Comparison of ENCODE assay signal across 2 cellular contexts in the genomic region with DNA sequence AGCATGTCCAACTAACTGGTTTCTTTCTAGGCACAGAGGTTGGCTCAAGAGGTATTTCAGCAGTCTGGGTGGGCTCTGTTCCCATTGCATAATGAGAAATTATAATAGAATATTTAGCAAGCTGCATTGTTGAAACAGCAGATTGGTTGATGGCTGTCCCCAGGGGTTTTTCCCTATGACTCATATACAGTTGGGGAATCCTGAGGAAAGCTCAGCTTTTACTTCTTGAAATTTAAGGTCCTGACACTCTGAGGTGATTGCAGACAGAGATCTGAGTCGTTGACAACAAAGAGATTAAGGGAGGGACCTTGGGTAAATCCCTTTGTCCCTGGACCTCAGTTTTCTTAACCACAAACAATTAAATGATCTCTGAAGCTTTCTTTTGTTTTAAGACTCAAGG.
TF ChIP-seq lines count a peak whose summit lies in the region.

No MANE protein-coding gene starts in this region.

TF ChIP-seq in GM12878, 131 proteins besides CTCF, POLR2A, EP300 and RAD21 (continued from another document and continues in another):
- TF ChIP-seq, protein P1, sequence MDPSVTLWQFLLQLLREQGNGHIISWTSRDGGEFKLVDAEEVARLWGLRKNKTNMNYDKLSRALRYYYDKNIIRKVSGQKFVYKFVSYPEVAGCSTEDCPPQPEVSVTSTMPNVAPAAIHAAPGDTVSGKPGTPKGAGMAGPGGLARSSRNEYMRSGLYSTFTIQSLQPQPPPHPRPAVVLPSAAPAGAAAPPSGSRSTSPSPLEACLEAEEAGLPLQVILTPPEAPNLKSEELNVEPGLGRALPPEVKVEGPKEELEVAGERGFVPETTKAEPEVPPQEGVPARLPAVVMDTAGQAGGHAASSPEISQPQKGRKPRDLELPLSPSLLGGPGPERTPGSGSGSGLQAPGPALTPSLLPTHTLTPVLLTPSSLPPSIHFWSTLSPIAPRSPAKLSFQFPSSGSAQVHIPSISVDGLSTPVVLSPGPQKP (IDR thresholded peaks at IDR 0.05; ENCODE audit: low read depth, low read length) = no peak
- TF ChIP-seq SMC3 (IDR thresholded peaks at IDR 0.05; ENCODE audit: borderline replicate concordance, low read length) (no peak), SIX5 (IDR thresholded peaks at IDR 0.05; ENCODE audit: low read depth, low read length, severe bottlenecking) (no peak), CBX5 (IDR thresholded peaks at IDR 0.05; ENCODE audit: low read depth) (no peak), ZNF274 (IDR thresholded peaks at IDR 0.05; ENCODE audit: insufficient read depth, insufficient read length) (no peak), NFYA (IDR thresholded peaks at IDR 0.05; ENCODE audit: borderline replicate concordance, low read depth, low read length) (no peak), RFX5 (IDR thresholded peaks at IDR 0.05; ENCODE audit: low read depth, low read length) (no peak), NR2C1 (IDR thresholded peaks at IDR 0.05) (no peak), KDM1A (IDR thresholded peaks at IDR 0.05; ENCODE audit: borderline replicate concordance) (no peak), RELA (IDR thresholded peaks at IDR 0.05; ENCODE audit: borderline replicate concordance, partially characterized antibody) (peak; percentile 29), RCOR1 (conservative IDR thresholded peaks at IDR 0.05; ENCODE audit: low read depth, low read length) (no peak), WRNIP1 (IDR thresholded peaks at IDR 0.05; ENCODE audit: borderline replicate concordance, low read depth, low read length) (no peak), MTA2 (IDR thresholded peaks at IDR 0.05; ENCODE audit: low read depth) (peak; percentile 18; the same call in 1 of the 2 replicates), ZNF24 (IDR thresholded peaks at IDR 0.05) (no peak), SIN3A (IDR thresholded peaks at IDR 0.05; ENCODE audit: low read depth, low read length) (no peak), ETV6 (conservative IDR thresholded peaks at IDR 0.05 in 1 of 2, IDR thresholded peaks at IDR 0.05 in 1 of 2; ENCODE audit: borderline replicate concordance in 1 of 2, low read depth in 1 of 2) (no peak), SP1 (IDR thresholded peaks at IDR 0.05; ENCODE audit: low read depth, low read length) (no peak), POU2F2 (IDR thresholded peaks at IDR 0.05; ENCODE audit: borderline replicate concordance, low read depth, low read length) (no peak), MLLT1 (IDR thresholded peaks at IDR 0.05) (no peak), CHD1 (IDR thresholded peaks at IDR 0.05; ENCODE audit: low read depth, low read length) (no peak), IKZF1 (conservative IDR thresholded peaks at IDR 0.05) (peak; percentile 23; the same call in 1 of the 2 replicates), IKZF2 (IDR thresholded peaks at IDR 0.05) (peak in 1 of 2 experiments; percentile 18; a peak in 2 of 4 replicates), KLF5 (IDR thresholded peaks at IDR 0.05; ENCODE audit: partially characterized antibody) (no peak), RAD51 (IDR thresholded peaks at IDR 0.05) (no peak), ZNF622 (IDR thresholded peaks at IDR 0.05) (no peak)
- TF ChIP-seq, protein P2, sequence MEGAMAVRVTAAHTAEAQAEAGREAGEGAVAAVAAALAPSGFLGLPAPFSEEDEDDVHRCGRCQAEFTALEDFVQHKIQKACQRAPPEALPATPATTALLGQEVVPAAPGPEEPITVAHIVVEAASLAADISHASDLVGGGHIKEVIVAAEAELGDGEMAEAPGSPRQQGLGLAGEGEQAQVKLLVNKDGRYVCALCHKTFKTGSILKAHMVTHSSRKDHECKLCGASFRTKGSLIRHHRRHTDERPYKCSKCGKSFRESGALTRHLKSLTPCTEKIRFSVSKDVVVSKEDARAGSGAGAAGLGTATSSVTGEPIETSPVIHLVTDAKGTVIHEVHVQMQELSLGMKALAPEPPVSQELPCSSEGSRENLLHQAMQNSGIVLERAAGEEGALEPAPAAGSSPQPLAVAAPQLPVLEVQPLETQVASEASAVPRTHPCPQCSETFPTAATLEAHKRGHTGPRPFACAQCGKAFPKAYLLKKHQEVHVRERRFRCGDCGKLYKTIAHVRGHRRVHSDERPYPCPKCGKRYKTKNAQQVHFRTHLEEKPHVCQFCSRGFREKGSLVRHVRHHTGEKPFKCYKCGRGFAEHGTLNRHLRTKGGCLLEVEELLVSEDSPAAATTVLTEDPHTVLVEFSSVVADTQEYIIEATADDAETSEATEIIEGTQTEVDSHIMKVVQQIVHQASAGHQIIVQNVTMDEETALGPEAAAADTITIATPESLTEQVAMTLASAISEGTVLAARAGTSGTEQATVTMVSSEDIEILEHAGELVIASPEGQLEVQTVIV (IDR thresholded peaks at IDR 0.05; ENCODE audit: borderline replicate concordance, partially characterized antibody) = no peak
- TF ChIP-seq, protein P3, sequence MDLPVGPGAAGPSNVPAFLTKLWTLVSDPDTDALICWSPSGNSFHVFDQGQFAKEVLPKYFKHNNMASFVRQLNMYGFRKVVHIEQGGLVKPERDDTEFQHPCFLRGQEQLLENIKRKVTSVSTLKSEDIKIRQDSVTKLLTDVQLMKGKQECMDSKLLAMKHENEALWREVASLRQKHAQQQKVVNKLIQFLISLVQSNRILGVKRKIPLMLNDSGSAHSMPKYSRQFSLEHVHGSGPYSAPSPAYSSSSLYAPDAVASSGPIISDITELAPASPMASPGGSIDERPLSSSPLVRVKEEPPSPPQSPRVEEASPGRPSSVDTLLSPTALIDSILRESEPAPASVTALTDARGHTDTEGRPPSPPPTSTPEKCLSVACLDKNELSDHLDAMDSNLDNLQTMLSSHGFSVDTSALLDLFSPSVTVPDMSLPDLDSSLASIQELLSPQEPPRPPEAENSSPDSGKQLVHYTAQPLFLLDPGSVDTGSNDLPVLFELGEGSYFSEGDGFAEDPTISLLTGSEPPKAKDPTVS (IDR thresholded peaks at IDR 0.05; ENCODE audit: low read depth, low read length) = no peak
- TF ChIP-seq, protein P4, sequence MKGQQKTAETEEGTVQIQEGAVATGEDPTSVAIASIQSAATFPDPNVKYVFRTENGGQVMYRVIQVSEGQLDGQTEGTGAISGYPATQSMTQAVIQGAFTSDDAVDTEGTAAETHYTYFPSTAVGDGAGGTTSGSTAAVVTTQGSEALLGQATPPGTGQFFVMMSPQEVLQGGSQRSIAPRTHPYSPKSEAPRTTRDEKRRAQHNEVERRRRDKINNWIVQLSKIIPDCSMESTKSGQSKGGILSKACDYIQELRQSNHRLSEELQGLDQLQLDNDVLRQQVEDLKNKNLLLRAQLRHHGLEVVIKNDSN (IDR thresholded peaks at IDR 0.05; ENCODE audit: borderline replicate concordance, extremely low read length, insufficient read depth, low read depth, low read length) = no peak

TF ChIP-seq in WTC11, 78 proteins besides CTCF, POLR2A, EP300 and RAD21:
- TF ChIP-seq, protein P5, sequence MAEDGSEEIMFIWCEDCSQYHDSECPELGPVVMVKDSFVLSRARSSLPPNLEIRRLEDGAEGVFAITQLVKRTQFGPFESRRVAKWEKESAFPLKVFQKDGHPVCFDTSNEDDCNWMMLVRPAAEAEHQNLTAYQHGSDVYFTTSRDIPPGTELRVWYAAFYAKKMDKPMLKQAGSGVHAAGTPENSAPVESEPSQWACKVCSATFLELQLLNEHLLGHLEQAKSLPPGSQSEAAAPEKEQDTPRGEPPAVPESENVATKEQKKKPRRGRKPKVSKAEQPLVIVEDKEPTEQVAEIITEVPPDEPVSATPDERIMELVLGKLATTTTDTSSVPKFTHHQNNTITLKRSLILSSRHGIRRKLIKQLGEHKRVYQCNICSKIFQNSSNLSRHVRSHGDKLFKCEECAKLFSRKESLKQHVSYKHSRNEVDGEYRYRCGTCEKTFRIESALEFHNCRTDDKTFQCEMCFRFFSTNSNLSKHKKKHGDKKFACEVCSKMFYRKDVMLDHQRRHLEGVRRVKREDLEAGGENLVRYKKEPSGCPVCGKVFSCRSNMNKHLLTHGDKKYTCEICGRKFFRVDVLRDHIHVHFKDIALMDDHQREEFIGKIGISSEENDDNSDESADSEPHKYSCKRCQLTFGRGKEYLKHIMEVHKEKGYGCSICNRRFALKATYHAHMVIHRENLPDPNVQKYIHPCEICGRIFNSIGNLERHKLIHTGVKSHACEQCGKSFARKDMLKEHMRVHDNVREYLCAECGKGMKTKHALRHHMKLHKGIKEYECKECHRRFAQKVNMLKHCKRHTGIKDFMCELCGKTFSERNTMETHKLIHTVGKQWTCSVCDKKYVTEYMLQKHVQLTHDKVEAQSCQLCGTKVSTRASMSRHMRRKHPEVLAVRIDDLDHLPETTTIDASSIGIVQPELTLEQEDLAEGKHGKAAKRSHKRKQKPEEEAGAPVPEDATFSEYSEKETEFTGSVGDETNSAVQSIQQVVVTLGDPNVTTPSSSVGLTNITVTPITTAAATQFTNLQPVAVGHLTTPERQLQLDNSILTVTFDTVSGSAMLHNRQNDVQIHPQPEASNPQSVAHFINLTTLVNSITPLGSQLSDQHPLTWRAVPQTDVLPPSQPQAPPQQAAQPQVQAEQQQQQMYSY (CRISPR knock-in tag; IDR thresholded peaks at IDR 0.05) = no peak
- TF ChIP-seq JUN (CRISPR knock-in tag; IDR thresholded peaks at IDR 0.05) (no peak), KAT7 (CRISPR knock-in tag; IDR thresholded peaks at IDR 0.05; ENCODE audit: borderline replicate concordance) (no peak), ZNF416 (CRISPR knock-in tag; IDR thresholded peaks at IDR 0.05) (no peak), ZNF671 (CRISPR knock-in tag; IDR thresholded peaks at IDR 0.05) (no peak), GTF2I (CRISPR knock-in tag; conservative IDR thresholded peaks at IDR 0.05) (no peak), SMAD3 (CRISPR knock-in tag; IDR thresholded peaks at IDR 0.05; ENCODE audit: borderline replicate concordance) (no peak), FOXJ3 (CRISPR knock-in tag; IDR thresholded peaks at IDR 0.05; ENCODE audit: borderline replicate concordance) (no peak), ZNF425 (CRISPR knock-in tag; conservative IDR thresholded peaks at IDR 0.05) (no peak)
- TF ChIP-seq, protein P6, sequence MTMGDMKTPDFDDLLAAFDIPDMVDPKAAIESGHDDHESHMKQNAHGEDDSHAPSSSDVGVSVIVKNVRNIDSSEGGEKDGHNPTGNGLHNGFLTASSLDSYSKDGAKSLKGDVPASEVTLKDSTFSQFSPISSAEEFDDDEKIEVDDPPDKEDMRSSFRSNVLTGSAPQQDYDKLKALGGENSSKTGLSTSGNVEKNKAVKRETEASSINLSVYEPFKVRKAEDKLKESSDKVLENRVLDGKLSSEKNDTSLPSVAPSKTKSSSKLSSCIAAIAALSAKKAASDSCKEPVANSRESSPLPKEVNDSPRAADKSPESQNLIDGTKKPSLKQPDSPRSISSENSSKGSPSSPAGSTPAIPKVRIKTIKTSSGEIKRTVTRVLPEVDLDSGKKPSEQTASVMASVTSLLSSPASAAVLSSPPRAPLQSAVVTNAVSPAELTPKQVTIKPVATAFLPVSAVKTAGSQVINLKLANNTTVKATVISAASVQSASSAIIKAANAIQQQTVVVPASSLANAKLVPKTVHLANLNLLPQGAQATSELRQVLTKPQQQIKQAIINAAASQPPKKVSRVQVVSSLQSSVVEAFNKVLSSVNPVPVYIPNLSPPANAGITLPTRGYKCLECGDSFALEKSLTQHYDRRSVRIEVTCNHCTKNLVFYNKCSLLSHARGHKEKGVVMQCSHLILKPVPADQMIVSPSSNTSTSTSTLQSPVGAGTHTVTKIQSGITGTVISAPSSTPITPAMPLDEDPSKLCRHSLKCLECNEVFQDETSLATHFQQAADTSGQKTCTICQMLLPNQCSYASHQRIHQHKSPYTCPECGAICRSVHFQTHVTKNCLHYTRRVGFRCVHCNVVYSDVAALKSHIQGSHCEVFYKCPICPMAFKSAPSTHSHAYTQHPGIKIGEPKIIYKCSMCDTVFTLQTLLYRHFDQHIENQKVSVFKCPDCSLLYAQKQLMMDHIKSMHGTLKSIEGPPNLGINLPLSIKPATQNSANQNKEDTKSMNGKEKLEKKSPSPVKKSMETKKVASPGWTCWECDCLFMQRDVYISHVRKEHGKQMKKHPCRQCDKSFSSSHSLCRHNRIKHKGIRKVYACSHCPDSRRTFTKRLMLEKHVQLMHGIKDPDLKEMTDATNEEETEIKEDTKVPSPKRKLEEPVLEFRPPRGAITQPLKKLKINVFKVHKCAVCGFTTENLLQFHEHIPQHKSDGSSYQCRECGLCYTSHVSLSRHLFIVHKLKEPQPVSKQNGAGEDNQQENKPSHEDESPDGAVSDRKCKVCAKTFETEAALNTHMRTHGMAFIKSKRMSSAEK (CRISPR knock-in tag; IDR thresholded peaks at IDR 0.05; ENCODE audit: borderline replicate concordance) = no peak
- TF ChIP-seq, protein P7, sequence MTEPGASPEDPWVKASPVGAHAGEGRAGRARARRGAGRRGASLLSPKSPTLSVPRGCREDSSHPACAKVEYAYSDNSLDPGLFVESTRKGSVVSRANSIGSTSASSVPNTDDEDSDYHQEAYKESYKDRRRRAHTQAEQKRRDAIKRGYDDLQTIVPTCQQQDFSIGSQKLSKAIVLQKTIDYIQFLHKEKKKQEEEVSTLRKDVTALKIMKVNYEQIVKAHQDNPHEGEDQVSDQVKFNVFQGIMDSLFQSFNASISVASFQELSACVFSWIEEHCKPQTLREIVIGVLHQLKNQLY (CRISPR knock-in tag; IDR thresholded peaks at IDR 0.05) = no peak
